ENCODE assay signal across 13 cellular contexts in genomic region chr1:167472729-167473529, GRCh38. TPM values are rescaled to one million over a fixed set of nuclear protein-coding genes. Genes with fewer than 3 reads are reported as not detected.
DNase-seq lines count a peak whose midpoint lies in the region; ATAC-seq and TF ChIP-seq lines count a peak whose summit lies in the region.
"Had no signal": no experiment of that assay in that cellular context is flagged by ENCODE, and none has a peak within 500 bp of the region (broad histone marks: within the 10 kb centered on the region; RNA-seq: fewer than 3 reads in every experiment).

No MANE protein-coding gene starts in this region.

- no peaks in the 10 kb centered on the region for H3K9me3 Mint-ChIP-seq in naive thymus-derived CD8-positive, alpha-beta T cell

- intact Hi-C loops in left ventricle myocardium superior (cut with micrococcal nuclease) = no loop called here

- peak; percentile 33 for DNase-seq in stimulated activated naive CD4-positive, alpha-beta T cell treated with Interleukin-2 at 50 U/mL for 16 hours (lab: John Stamatoyannopoulos, UW)
- no peak for DNase-seq in stimulated activated naive CD4-positive, alpha-beta T cell (lab: John Stamatoyannopoulos, UW)
- peak; percentile 67 to 71 for DNase-seq in activated T-cell treated with anti-CD3 and anti-CD28 coated beads, Interleukin-2, amount 50 U/mL, for 48 hours
- no peak for DNase-seq in naive thymus-derived CD8-positive, alpha-beta T cell
- DNase-seq in left ventricle myocardium superior (no peak), NCI-H524 (lab: John Stamatoyannopoulos, UW) (no peak), RWPE1 (ENCODE audit: low spot score) (no peak), epidermal melanocyte (ENCODE audit: insufficient read length, low spot score) (no peak)
- DNase-seq: NCI-H345 had no signal

- H3K27me3 Mint-ChIP-seq in naive thymus-derived CD8-positive, alpha-beta T cell = no peaks in the 10 kb centered on the region

- peaks cover 6 to 49% (median 6%) of the 10 kb centered on the region in 3 donors for H3K36me3 Mint-ChIP-seq in naive thymus-derived CD8-positive, alpha-beta T cell

- H3K4me3 Mint-ChIP-seq in naive thymus-derived CD8-positive, alpha-beta T cell = peak overlapping the region; percentile 70 to 91 (median 82)

- POLR2A ChIA-PET in naive thymus-derived CD8-positive, alpha-beta T cell (lab: Charles Lee) = interaction anchor here (0.6 to 6.1 kb wide), 10 partner anchors 9 to 383 kb away, joined by 3 to 47 read pairs (median 5); partner anchors contain the start of genes CD247 and GPA33
- POLR2A ChIA-PET in RWPE1 (lab: Yijun Ruan, JAX; ENCODE audit: low non-redundant PET) = no interaction called here

- CTCF ChIA-PET in RWPE1 (lab: Yijun Ruan, JAX) = interaction anchor here (0.6 kb wide), 1 partner anchor 76 kb away, joined by 3 read pairs; no protein-coding TSS in a partner anchor

- peak overlapping the region; percentile 70 to 95 (median 86) for H3K27ac Mint-ChIP-seq in naive thymus-derived CD8-positive, alpha-beta T cell

- H3K4me1 Mint-ChIP-seq in naive thymus-derived CD8-positive, alpha-beta T cell = peaks cover 37 to 93% (median 87%) of the 10 kb centered on the region in 4 donors

- TF ChIP-seq CTCF in RWPE1 (conservative IDR thresholded peaks at IDR 0.05; ENCODE audit: low read depth) = no peak

- H3K27ac ChIP-seq in RWPE1 = no peak overlapping the region
- H3K27ac ChIP-seq: cardiac muscle cell, epithelial cell of prostate, hepatocyte had no signal

- ATAC-seq in naive thymus-derived CD8-positive, alpha-beta T cell = no peak
- ATAC-seq in left ventricle myocardium superior = no peak
- ATAC-seq: Panc1 had no signal

RNA-seq across cellular contexts. Expression of gene CD247, which starts 45.4 kb away (rescaled TPM):
- total RNA-seq in naive thymus-derived CD8-positive, alpha-beta T cell = 100 to 1,000 TPM; 300 to 308 TPM
- polyA plus RNA-seq in naive thymus-derived CD8-positive, alpha-beta T cell = 100 to 1,000 TPM; 244 to 325 (median 310) TPM
- 0.57 TPM for total RNA-seq in left ventricle myocardium superior
- total RNA-seq: hepatocyte had no signal
- polyA plus RNA-seq: cardiac muscle cell, hepatocyte had no signal

Comparison
In these comparisons a context has a peak if more than half of its experiments do, and no peak if none do; other contexts are left out.
1. DNase-seq: peak in stimulated activated naive CD4-positive, alpha-beta T cell treated with Interleukin-2 at 50 U/mL for 16 hours (single experiment) and activated T-cell treated with anti-CD3 and anti-CD28 coated beads, Interleukin-2, amount 50 U/mL, for 48 hours (2 of 2); none in stimulated activated naive CD4-positive, alpha-beta T cell (0 of 6), naive thymus-derived CD8-positive, alpha-beta T cell (0 of 10), left ventricle myocardium superior (single experiment), NCI-H524 (0 of 2), RWPE1 (single experiment) and epidermal melanocyte (single experiment).
2. RNA of gene CD247, which starts 45.4 kb away (total RNA-seq): 300 to 308 TPM in naive thymus-derived CD8-positive, alpha-beta T cell; 0.57 TPM in left ventricle myocardium superior (single experiment); every median in the first group is over 100 times any median in the second.